13 cellular contexts compared by ENCODE assay signal in the genomic region with DNA sequence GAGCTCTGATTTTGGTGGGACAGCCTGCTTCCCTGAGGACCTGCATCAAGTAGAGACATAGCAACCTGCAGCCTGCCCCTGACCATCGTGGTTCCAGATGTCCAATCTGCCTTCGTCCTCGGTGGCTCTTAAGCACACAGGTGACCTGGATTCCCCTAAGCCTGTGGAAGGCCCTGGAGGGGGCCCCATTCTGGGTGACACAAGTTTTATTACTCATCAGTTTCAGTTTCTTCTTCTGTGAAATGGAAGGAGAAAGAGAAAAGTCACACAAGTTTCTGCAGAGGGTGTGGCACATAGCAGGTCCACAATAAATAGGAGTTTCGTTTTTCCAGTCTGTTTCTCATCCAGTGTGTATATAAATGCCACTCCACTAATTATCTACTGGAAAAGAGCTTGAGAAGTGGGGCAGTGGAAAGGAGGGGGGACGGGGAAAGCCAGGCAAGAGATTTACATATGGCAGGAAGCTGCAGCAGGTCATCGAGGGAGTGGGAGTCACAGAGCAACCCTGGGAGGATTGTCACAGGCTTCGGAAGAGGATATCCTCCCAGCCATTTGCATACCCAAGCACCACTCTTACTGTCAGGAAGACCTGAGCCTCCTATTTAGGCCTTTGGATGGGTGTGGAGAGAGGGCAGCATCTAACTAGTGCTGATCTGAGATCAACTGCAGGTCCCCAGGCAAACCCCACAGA. TPM values are rescaled to one million over a fixed set of nuclear protein-coding genes. Genes with fewer than 3 reads are reported as not detected.
DNase-seq lines count a peak whose midpoint lies in the region; ATAC-seq and TF ChIP-seq lines count a peak whose summit lies in the region.
"Had no signal": no experiment of that assay in that cellular context is flagged by ENCODE, and none has a peak within 500 bp of the region (broad histone marks: within the 10 kb centered on the region; RNA-seq: fewer than 3 reads in every experiment).

No MANE protein-coding gene starts in this region.

- no TSS peak for BruUV-seq in Calu3 (replicated peaks; lab: Mats Ljungman, UMichigan)

- peak; percentile 49 for ATAC-seq in HG03066 (IDR thresholded peaks at IDR 0.05; ENCODE audit: low read depth, unreplicated experiment)
- ATAC-seq: HCT116 had no signal

- H3K36me3 Mint-ChIP-seq in activated T-helper 2 cell treated with anti-CD3 and anti-CD28 coated beads, Interferon-gamma antibody, Interleukin-2, Interleukin-4, amounts not matched to agents 10 μg/mL and 5 μg/mL and 100 μg/mL, durations not matched to agents 14 hours and 24 hours and 36 hours (ENCODE audit: low read depth): peaks cover 7% of the 10 kb centered on the region
- peaks cover 4% of the 10 kb centered on the region for H3K36me3 Mint-ChIP-seq in Calu3 (ENCODE audit: insufficient read depth, unreplicated experiment)

- intact Hi-C loops in activated T-helper 2 cell treated with anti-CD3 and anti-CD28 coated beads, Interferon-gamma antibody, Interleukin-2, Interleukin-4, amounts not matched to agents 10 μg/mL and 5 μg/mL and 100 μg/mL, durations not matched to agents 14 hours and 24 hours and 36 hours (cut with micrococcal nuclease): loop anchor here (2.0 kb wide), 1 partner anchor 230 kb away; no protein-coding TSS in a partner anchor
- intact Hi-C loops in Calu3 (cut with micrococcal nuclease; ENCODE audit: unreplicated experiment): no loop called here

- DNase-seq in stimulated activated naive CD4-positive, alpha-beta T cell treated with Interleukin-2 at 50 U/mL for 16 hours (lab: John Stamatoyannopoulos, UW): peak; percentile 32
- no peak for DNase-seq in stimulated activated naive CD4-positive, alpha-beta T cell (lab: John Stamatoyannopoulos, UW)
- DNase-seq in activated T-helper 2 cell treated with anti-CD3 and anti-CD28 coated beads, Interferon-gamma antibody, Interleukin-2, Interleukin-4, amounts not matched to agents 10 μg/mL and 5 μg/mL and 100 μg/mL, durations not matched to agents 14 hours and 24 hours and 36 hours (ENCODE audit: low spot score): peak; percentile 40
- DNase-seq in effector CD8-positive, alpha-beta T cell (lab: John Stamatoyannopoulos, UW): no peak
- no peak for DNase-seq in GOT3 (lab: John Stamatoyannopoulos, UW)
- no peak for DNase-seq in Calu3
- no peak for DNase-seq in ureter (ENCODE audit: low spot score)
- DNase-seq: hippocampal formation, NCI-H1105, ovary had no signal

- peak overlapping the region; percentile 54 for H3K4me3 Mint-ChIP-seq in activated T-helper 2 cell treated with anti-CD3 and anti-CD28 coated beads, Interferon-gamma antibody, Interleukin-2, Interleukin-4, amounts not matched to agents 10 μg/mL and 5 μg/mL and 100 μg/mL, durations not matched to agents 14 hours and 24 hours and 36 hours (ENCODE audit: low read depth)
- H3K4me3 Mint-ChIP-seq in Calu3 (ENCODE audit: low read depth, unreplicated experiment): no peak overlapping the region

- peak overlapping the region; percentile 89 for H3K27ac Mint-ChIP-seq in activated T-helper 2 cell treated with anti-CD3 and anti-CD28 coated beads, Interferon-gamma antibody, Interleukin-2, Interleukin-4, amounts not matched to agents 10 μg/mL and 5 μg/mL and 100 μg/mL, durations not matched to agents 14 hours and 24 hours and 36 hours
- no peak overlapping the region for H3K27ac Mint-ChIP-seq in Calu3 (ENCODE audit: unreplicated experiment)

- CTCF ChIA-PET in Calu3 (lab: Charles Lee): interaction anchor here (1.0 kb wide), 1 partner anchor 70 kb away, joined by 3 read pairs; no protein-coding TSS in a partner anchor

- peaks cover 9% of the 10 kb centered on the region for H3K9me3 Mint-ChIP-seq in activated T-helper 2 cell treated with anti-CD3 and anti-CD28 coated beads, Interferon-gamma antibody, Interleukin-2, Interleukin-4, amounts not matched to agents 10 μg/mL and 5 μg/mL and 100 μg/mL, durations not matched to agents 14 hours and 24 hours and 36 hours
- H3K9me3 Mint-ChIP-seq in Calu3 (ENCODE audit: low read depth, unreplicated experiment): no peaks in the 10 kb centered on the region

- H3K27me3 Mint-ChIP-seq in activated T-helper 2 cell treated with anti-CD3 and anti-CD28 coated beads, Interferon-gamma antibody, Interleukin-2, Interleukin-4, amounts not matched to agents 10 μg/mL and 5 μg/mL and 100 μg/mL, durations not matched to agents 14 hours and 24 hours and 36 hours (ENCODE audit: low read depth): no peaks in the 10 kb centered on the region
- H3K27me3 Mint-ChIP-seq in Calu3 (ENCODE audit: unreplicated experiment): peaks cover 23% of the 10 kb centered on the region

- TF ChIP-seq CTCF in Calu3 (IDR thresholded peaks at IDR 0.05; ENCODE audit: unreplicated experiment): no peak

- peaks cover 50% of the 10 kb centered on the region for H3K4me1 Mint-ChIP-seq in activated T-helper 2 cell treated with anti-CD3 and anti-CD28 coated beads, Interferon-gamma antibody, Interleukin-2, Interleukin-4, amounts not matched to agents 10 μg/mL and 5 μg/mL and 100 μg/mL, durations not matched to agents 14 hours and 24 hours and 36 hours (ENCODE audit: low read depth)
- H3K4me1 Mint-ChIP-seq in Calu3 (ENCODE audit: low read depth, unreplicated experiment): peaks cover 15% of the 10 kb centered on the region

RNA-seq across cellular contexts. Expression of gene NOS2, which starts 10.0 kb away (rescaled TPM):
- total RNA-seq in activated T-helper 2 cell treated with anti-CD3 and anti-CD28 coated beads, Interferon-gamma antibody, Interleukin-2, Interleukin-4, amounts not matched to agents 10 μg/mL and 5 μg/mL and 100 μg/mL, durations not matched to agents 14 hours and 24 hours and 36 hours: 0.07 TPM in 1 of 2 replicates, not detected in the other
- total RNA-seq in Calu3 (2022): not detected in 2 replicates
- total RNA-seq in ureter: 0.23 TPM
- total RNA-seq: thoracic aorta had no signal

Comparison
In these comparisons a context has a peak if more than half of its experiments do, and no peak if none do; other contexts are left out.
1. DNase-seq: peak in stimulated activated naive CD4-positive, alpha-beta T cell treated with Interleukin-2 at 50 U/mL for 16 hours (single experiment) and activated T-helper 2 cell treated with anti-CD3 and anti-CD28 coated beads, Interferon-gamma antibody, Interleukin-2, Interleukin-4, amounts not matched to agents 10 μg/mL and 5 μg/mL and 100 μg/mL, durations not matched to agents 14 hours and 24 hours and 36 hours (single experiment); none in stimulated activated naive CD4-positive, alpha-beta T cell (0 of 6), effector CD8-positive, alpha-beta T cell (single experiment), GOT3 (single experiment), Calu3 (single experiment) and ureter (single experiment).